In the genomic region with DNA sequence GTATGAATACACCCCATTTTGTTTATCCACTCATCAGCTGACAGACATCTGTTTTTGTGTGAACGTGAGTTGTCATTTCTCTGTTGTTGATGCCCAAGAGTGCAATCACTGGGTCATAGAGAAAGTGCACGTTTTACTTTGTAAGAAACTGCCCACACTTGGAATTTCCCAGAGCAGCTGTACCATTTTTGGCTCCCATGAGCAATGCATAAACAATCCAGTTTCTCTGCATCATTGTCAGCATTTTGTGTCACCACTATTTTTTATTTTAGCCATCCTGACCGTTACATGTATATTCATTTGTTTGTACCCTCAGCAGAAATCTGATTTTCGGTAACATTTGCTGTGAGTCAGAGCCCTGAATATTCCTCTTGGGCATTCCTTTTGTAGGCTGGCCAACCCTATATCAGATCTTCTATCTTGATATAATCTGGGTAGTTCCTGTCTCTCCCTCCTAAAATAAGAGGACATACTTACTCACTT, we compare ENCODE assay signal across 17 cellular contexts.
DNase-seq lines count a peak whose midpoint lies in the region; TF ChIP-seq lines count a peak whose summit lies in the region.
"Had no signal": no experiment of that assay in that cellular context is flagged by ENCODE, and none has a peak within 500 bp of the region (broad histone marks: within the 10 kb centered on the region; RNA-seq: fewer than 3 reads in every experiment).

No MANE protein-coding gene starts in this region.

- dilution Hi-C loops in mammary epithelial cell (cut with HindIII; ENCODE audit: low sequenced_read_pairs), result no loop called here

- H3K27me3 ChIP-seq in mammary epithelial cell (ENCODE audit: insufficient read depth, low read length) (no peaks in the 10 kb centered on the region), breast epithelium (no peaks in the 10 kb centered on the region), SK-N-SH (ENCODE audit: insufficient read depth) (no peaks in the 10 kb centered on the region)
- H3K27me3 ChIP-seq: uterus had no signal

- H3K4me3 ChIP-seq in mammary epithelial cell (replicated peaks in 1 of 3; ENCODE audit: insufficient read depth in 1 of 3, low read depth in 2 of 3, low read length in 3 of 3) (no peak overlapping the region), breast epithelium (no peak overlapping the region), SK-N-SH (ENCODE audit: low read depth in 2 of 2, low read length in 1 of 2) (no peak overlapping the region), fibroblast of mammary gland (ENCODE audit: control insufficient read depth, low read depth, low read length) (no peak overlapping the region)
- H3K4me3 ChIP-seq: uterus had no signal

- intact Hi-C loops in mammary epithelial cell (cut with micrococcal nuclease) (no loop called here), breast epithelium (cut with DNase I; ENCODE audit: low total_unique reads) (no loop called here)

- TF ChIP-seq RAD21 in SK-N-SH (IDR thresholded peaks at IDR 0.05; ENCODE audit: low read length), result no peak

- BruUV-seq in mammary epithelial cell (replicated peaks; lab: Mats Ljungman, UMichigan), result no TSS peak

- H3K79me2 ChIP-seq in mammary epithelial cell (ENCODE audit: insufficient read depth, low read length), result no peaks in the 10 kb centered on the region
- no peaks in the 10 kb centered on the region for H3K79me2 ChIP-seq in SK-N-SH (ENCODE audit: insufficient read depth)

- in situ Hi-C loops in mammary epithelial cell (cut with MboI; ENCODE audit: low sequenced_read_pairs in 2 of 2) (loop anchor here (25.0 kb wide), 2 partner anchors 441 to 591 kb away; a partner anchor contains a TSS), GM13976 (cut with MboI; ENCODE audit: low sequenced_read_pairs, unreplicated experiment) (loop anchor here (25.0 kb wide), 2 partner anchors 441 to 716 kb away; a partner anchor contains a TSS)

- H3K9me3 ChIP-seq in mammary epithelial cell (replicated peaks; ENCODE audit: insufficient read depth, low read length), result no peaks in the 10 kb centered on the region
- no peaks in the 10 kb centered on the region for H3K9me3 ChIP-seq in breast epithelium
- H3K9me3 ChIP-seq in SK-N-SH, result no peaks in the 10 kb centered on the region
- H3K9me3 ChIP-seq: uterus had no signal

- TF ChIP-seq CTCF in mammary epithelial cell (conservative IDR thresholded peaks at IDR 0.05 in 1 of 2, IDR thresholded peaks at IDR 0.05 in 1 of 2; ENCODE audit: extremely low read depth in 1 of 2, insufficient read depth in 1 of 2, low read depth in 1 of 2, low read length in 2 of 2), result no peak
- TF ChIP-seq CTCF in breast epithelium (IDR thresholded peaks at IDR 0.05), result no peak
- TF ChIP-seq CTCF in SK-N-SH (IDR thresholded peaks at IDR 0.05), result no peak
- TF ChIP-seq CTCF in fibroblast of mammary gland (conservative IDR thresholded peaks at IDR 0.05; ENCODE audit: control insufficient read depth, insufficient read depth, low read depth, low read length), result no peak
- TF ChIP-seq CTCF in GM13976 (IDR thresholded peaks at IDR 0.05; ENCODE audit: borderline replicate concordance, control extremely low read depth, extremely low read depth, insufficient read depth, missing control alignments), result no peak

- no peaks in the 10 kb centered on the region for H3K9me2 ChIP-seq in SK-N-SH

- TF ChIP-seq EP300 in SK-N-SH (IDR thresholded peaks at IDR 0.05; ENCODE audit: borderline replicate concordance in 1 of 2, low read depth in 1 of 2, low read length in 1 of 2), result peak in 1 of 2 experiments; percentile 62; a peak in 2 of 4 replicates

- CTCF ChIA-PET in mammary epithelial cell (lab: Charles Lee; ENCODE audit: low non-redundant PET), result no interaction called here
- CTCF ChIA-PET in SK-N-SH (lab: Yijun Ruan, JAX), result interaction anchor here (1.2 to 2.5 kb wide), 2 partner anchors 9 to 66 kb away, joined by 4 to 8 read pairs; no protein-coding TSS in a partner anchor

- peaks cover 19% of the 10 kb centered on the region for H3K4me1 ChIP-seq in mammary epithelial cell (ENCODE audit: insufficient read depth, low read length)
- no peaks in the 10 kb centered on the region for H3K4me1 ChIP-seq in breast epithelium
- 0 out of 4 replicates have a peak, but pooled peaks cover 0 to 5% of the 10 kb centered on the region in 2 experiments for H3K4me1 ChIP-seq in SK-N-SH (ENCODE audit: control insufficient read depth in 1 of 2, insufficient read depth in 2 of 2, low read depth in 1 of 2, low read length in 1 of 2)
- H3K4me1 ChIP-seq: uterus had no signal

- POLR2A ChIA-PET in SK-N-SH (lab: Yijun Ruan, JAX), result interaction anchor here (0.6 kb wide), 1 partner anchor 17 kb away, joined by 3 read pairs; no protein-coding TSS in a partner anchor

- H3K27ac ChIP-seq in mammary epithelial cell (ENCODE audit: insufficient read depth, low read depth, low read length) (no peak overlapping the region), breast epithelium (no peak overlapping the region), SK-N-SH (ENCODE audit: low read depth in 2 of 2, low read length in 1 of 2) (0 out of 4 replicates have a peak overlapping the region, but pooled peaks of 1 of the 2 experiments have one; percentile 2)
- H3K27ac ChIP-seq: uterus had no signal

- WGBS in mammary epithelial cell (ENCODE audit: low coverage, missing lambda C conversion rate), result 73% methylated on average over 4 of the region's 4 CpGs
- 24% methylated on average over 4 of the region's 4 CpGs for whole genome bisulfite sequencing in SK-N-SH (ENCODE audit: low lambda C conversion rate)

- DNase-seq in mammary epithelial cell, result peak; percentile 33
- DNase-seq in breast epithelium (ENCODE audit: low spot score in 2 of 2), result no peak
- no peak for DNase-seq in SK-N-SH
- DNase-seq in fibroblast of mammary gland (ENCODE audit: low read depth), result peak; percentile 49
- DNase-seq in hypothalamus (lab: John Stamatoyannopoulos, UW), result no peak
- no peak for DNase-seq in GM13976 (ENCODE audit: low spot score)
- no peak for DNase-seq in DMS79 (lab: John Stamatoyannopoulos, UW)
- no peak for DNase-seq in cerebellar cortex (ENCODE audit: low spot score)
- DNase-seq: activated CD4-positive, CD25-positive, alpha-beta regulatory T cell treated with anti-CD3 and anti-CD28 coated beads, Interleukin-2, amount 50 U/mL, for 72 hours; amniotic stem cell; GF-D8; glutamatergic neuron; immature natural killer cell; NCI-H1694 treated with DMSO at 0.1 percent for 48 hours; nephron progenitor cell; Right ventricle myocardium superior; uterus had no signal

- TF ChIP-seq POLR2A in breast epithelium (IDR thresholded peaks at IDR 0.05), result no peak

- H3K4me2 ChIP-seq in mammary epithelial cell (ENCODE audit: insufficient read depth, low read depth, low read length) (no peak overlapping the region), SK-N-SH (no peak overlapping the region)

- no peaks in the 10 kb centered on the region for H3K36me3 ChIP-seq in mammary epithelial cell (ENCODE audit: insufficient read depth, low read length)
- no peaks in the 10 kb centered on the region for H3K36me3 ChIP-seq in breast epithelium
- H3K36me3 ChIP-seq in SK-N-SH (replicated peaks in 1 of 2; ENCODE audit: control insufficient read depth in 1 of 2, insufficient read depth in 2 of 2, low read length in 1 of 2), result peaks cover 5 to 11% of the 10 kb centered on the region in 2 experiments
- H3K36me3 ChIP-seq: uterus had no signal

- H4K20me1 ChIP-seq in mammary epithelial cell (ENCODE audit: insufficient read depth, low read length) (no peaks in the 10 kb centered on the region), SK-N-SH (ENCODE audit: insufficient read depth) (no peaks in the 10 kb centered on the region)

- H2AFZ ChIP-seq in mammary epithelial cell (ENCODE audit: low read depth, low read length) (no peak overlapping the region), SK-N-SH (ENCODE audit: low read depth) (no peak overlapping the region)

- peaks cover 8% of the 10 kb centered on the region for H3F3A ChIP-seq in SK-N-SH (replicated peaks; ENCODE audit: insufficient read depth)

- no peak overlapping the region for H3K9ac ChIP-seq in mammary epithelial cell (ENCODE audit: insufficient read depth, low read length)
- no peak overlapping the region for H3K9ac ChIP-seq in SK-N-SH

TF ChIP-seq in SK-N-SH, 30 proteins besides CTCF, POLR2A, EP300 and RAD21 (continues in another document):
- TF ChIP-seq, protein P1, sequence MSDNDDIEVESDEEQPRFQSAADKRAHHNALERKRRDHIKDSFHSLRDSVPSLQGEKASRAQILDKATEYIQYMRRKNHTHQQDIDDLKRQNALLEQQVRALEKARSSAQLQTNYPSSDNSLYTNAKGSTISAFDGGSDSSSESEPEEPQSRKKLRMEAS (IDR thresholded peaks at IDR 0.05; ENCODE audit: low read depth), result no peak
- TF ChIP-seq, protein P2, sequence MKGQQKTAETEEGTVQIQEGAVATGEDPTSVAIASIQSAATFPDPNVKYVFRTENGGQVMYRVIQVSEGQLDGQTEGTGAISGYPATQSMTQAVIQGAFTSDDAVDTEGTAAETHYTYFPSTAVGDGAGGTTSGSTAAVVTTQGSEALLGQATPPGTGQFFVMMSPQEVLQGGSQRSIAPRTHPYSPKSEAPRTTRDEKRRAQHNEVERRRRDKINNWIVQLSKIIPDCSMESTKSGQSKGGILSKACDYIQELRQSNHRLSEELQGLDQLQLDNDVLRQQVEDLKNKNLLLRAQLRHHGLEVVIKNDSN (IDR thresholded peaks at IDR 0.05; ENCODE audit: borderline replicate concordance, low read depth), result no peak
- TF ChIP-seq, protein P3, sequence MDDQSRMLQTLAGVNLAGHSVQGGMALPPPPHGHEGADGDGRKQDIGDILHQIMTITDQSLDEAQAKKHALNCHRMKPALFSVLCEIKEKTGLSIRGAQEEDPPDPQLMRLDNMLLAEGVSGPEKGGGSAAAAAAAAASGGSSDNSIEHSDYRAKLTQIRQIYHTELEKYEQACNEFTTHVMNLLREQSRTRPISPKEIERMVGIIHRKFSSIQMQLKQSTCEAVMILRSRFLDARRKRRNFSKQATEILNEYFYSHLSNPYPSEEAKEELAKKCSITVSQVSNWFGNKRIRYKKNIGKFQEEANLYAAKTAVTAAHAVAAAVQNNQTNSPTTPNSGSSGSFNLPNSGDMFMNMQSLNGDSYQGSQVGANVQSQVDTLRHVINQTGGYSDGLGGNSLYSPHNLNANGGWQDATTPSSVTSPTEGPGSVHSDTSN (IDR thresholded peaks at IDR 0.05), result peak; percentile 69
- TF ChIP-seq EZH2phosphoT487 (IDR thresholded peaks at IDR 0.05; ENCODE audit: borderline replicate concordance, low read depth), result no peak
- TF ChIP-seq RFX5 (IDR thresholded peaks at IDR 0.05; ENCODE audit: low read length), result no peak
- TF ChIP-seq SIN3A (IDR thresholded peaks at IDR 0.05; ENCODE audit: borderline replicate concordance, low read depth, low read length), result no peak
- no peak for TF ChIP-seq RXRA (IDR thresholded peaks at IDR 0.05; ENCODE audit: borderline replicate concordance, low read depth)
- TF ChIP-seq CHD2 (IDR thresholded peaks at IDR 0.05; ENCODE audit: low read length, partially characterized antibody), result no peak

Comparison
In these comparisons a context has a peak if more than half of its experiments do, and no peak if none do; other contexts are left out.
1. DNase-seq: peak in mammary epithelial cell (single experiment) and fibroblast of mammary gland (single experiment); none in breast epithelium (0 of 2), SK-N-SH (single experiment), hypothalamus (0 of 51), GM13976 (single experiment), DMS79 (single experiment) and cerebellar cortex (single experiment).